Comparison of ENCODE assay signal across 37 cellular contexts in the genomic region with DNA sequence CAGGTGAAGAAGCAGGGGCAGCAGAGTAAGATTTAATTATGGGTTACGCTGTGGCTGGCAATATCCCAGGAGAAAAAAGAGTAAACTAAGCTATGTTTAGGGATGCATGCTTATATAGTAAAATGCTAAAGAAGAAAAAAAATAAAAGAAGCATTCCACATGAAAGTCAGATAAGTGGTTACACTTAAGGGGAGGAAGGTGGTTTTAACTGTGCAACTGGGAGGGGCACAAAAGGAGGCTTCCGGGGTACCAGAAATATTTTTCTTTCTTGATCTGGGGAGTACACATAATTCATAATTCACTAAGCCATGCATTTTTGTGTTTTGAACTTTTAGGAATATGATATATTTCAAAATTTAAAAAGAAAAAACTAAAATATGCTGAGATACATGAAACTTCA.
"Had no signal": no experiment of that assay in that cellular context is flagged by ENCODE, and none has a peak within 500 bp of the region (broad histone marks: within the 10 kb centered on the region; RNA-seq: fewer than 3 reads in every experiment).

No MANE protein-coding gene starts in this region.

- H3K27ac ChIP-seq: brain microvascular endothelial cell, PC-9, RWPE1, VCaP had no signal

- ATAC-seq: activated T-cell treated with anti-CD3 and anti-CD28 coated beads, Interleukin-2, amount 50 U/mL, for 4 hours; Right ventricle myocardium inferior; SK-N-SH treated with all-trans-retinoic acid at 6 μM for 48 hours had no signal

- H3K27ac Mint-ChIP-seq: activated B cell treated with CpG ODN at 0.5 μM for 24 hours; activated CD4-positive, alpha-beta memory T cell treated with anti-CD3 and anti-CD28 coated beads for 36 hours; activated naive CD4-positive, alpha-beta T cell treated with anti-CD3 and anti-CD28 coated beads for 36 hours; activated T-helper 1 cell treated with anti-CD3 and anti-CD28 coated beads, Interleukin-12 subunit alpha, Interleukin-12 subunit beta, Interleukin-2, Interleukin-4 antibody, amounts not matched to agents 30 ng/mL and 10 ng/mL and 1 ng/mL, durations not matched to agents 14 hours and 24 hours and 36 hours; T-cell had no signal

- H3K9me3 Mint-ChIP-seq: activated B cell treated with CpG ODN at 0.5 μM for 24 hours; activated CD4-positive, alpha-beta memory T cell treated with anti-CD3 and anti-CD28 coated beads for 36 hours; activated naive CD4-positive, alpha-beta T cell treated with anti-CD3 and anti-CD28 coated beads for 36 hours; activated T-cell treated with anti-CD3 and anti-CD28 coated beads, Interleukin-2, amount 50 U/mL, for 4 hours; activated T-helper 1 cell treated with anti-CD3 and anti-CD28 coated beads, Interleukin-12 subunit alpha, Interleukin-12 subunit beta, Interleukin-2, Interleukin-4 antibody, amounts not matched to agents 30 ng/mL and 10 ng/mL and 1 ng/mL, durations not matched to agents 14 hours and 24 hours and 36 hours; T-cell had no signal

- FAIRE-seq: RCC 7860 had no signal

- H3K4me2 ChIP-seq: PC-9 had no signal

- H3K4me3 Mint-ChIP-seq: activated B cell treated with CpG ODN at 0.5 μM for 24 hours; activated CD4-positive, alpha-beta memory T cell treated with anti-CD3 and anti-CD28 coated beads for 36 hours; activated naive CD4-positive, alpha-beta T cell treated with anti-CD3 and anti-CD28 coated beads for 36 hours; activated T-cell treated with anti-CD3 and anti-CD28 coated beads, Interleukin-2, amount 50 U/mL, for 4 hours; activated T-helper 1 cell treated with anti-CD3 and anti-CD28 coated beads, Interleukin-12 subunit alpha, Interleukin-12 subunit beta, Interleukin-2, Interleukin-4 antibody, amounts not matched to agents 30 ng/mL and 10 ng/mL and 1 ng/mL, durations not matched to agents 14 hours and 24 hours and 36 hours; T-cell had no signal

- H2AFZ ChIP-seq: PC-9 had no signal

- DNase-seq: activated B cell treated with CpG ODN at 0.5 μM for 24 hours; activated CD4-positive, alpha-beta memory T cell treated with anti-CD3 and anti-CD28 coated beads for 36 hours; activated CD4-positive, alpha-beta T cell treated with anti-CD3 and anti-CD28 coated beads for 4 hours; activated CD4-positive, alpha-beta T cell treated with anti-CD3 and anti-CD28 coated beads, Interleukin-2, amount 50 U/mL, for 1 hour; activated CD4-positive, CD25-positive, alpha-beta regulatory T cell treated with anti-CD3 and anti-CD28 coated beads, Interleukin-2, amount 50 U/mL, for 72 hours; activated gamma-delta T cell treated with Interleukin-2 at 50 U/mL for 16 hours; activated naive CD4-positive, alpha-beta T cell treated with anti-CD3 and anti-CD28 coated beads for 36 hours; activated T-cell treated with anti-CD3 and anti-CD28 coated beads for 4 hours; activated T-cell treated with anti-CD3 and anti-CD28 coated beads, Interleukin-2, amount 50 U/mL, for 4 hours; amniotic stem cell; aorta; brain microvascular endothelial cell; central memory CD4-positive, alpha-beta T cell; NCI-H1092 treated with DMSO at 0.1 percent for 48 hours; NCI-H1417; NCI-H146; NCI-H187; NCI-H2029 treated with DMSO at 0.1 percent for 48 hours; NCI-H2107; NCI-H2171; NCI-H226; NCI-H446 treated with DMSO at 0.1 percent for 48 hours; NCI-H524; NCI-H69; NCI-H82; NK-92 treated with Interleukin-12 subunit alpha and Interleukin-12 subunit beta, amount 100 ng/mL, for 24 hours; PC-9; SIG-M5; T-cell; T-helper 2 cell; T-helper 9 cell had no signal

- H3K27me3 Mint-ChIP-seq: activated B cell treated with CpG ODN at 0.5 μM for 24 hours; activated CD4-positive, alpha-beta memory T cell treated with anti-CD3 and anti-CD28 coated beads for 36 hours; T-cell had no signal

- H3K27me3 ChIP-seq: brain microvascular endothelial cell had no signal

- H3K4me1 Mint-ChIP-seq: activated B cell treated with CpG ODN at 0.5 μM for 24 hours had no signal

- H3K4me3 ChIP-seq: PC-9 had no signal
